17 cellular contexts compared by ENCODE assay signal in the genomic region with DNA sequence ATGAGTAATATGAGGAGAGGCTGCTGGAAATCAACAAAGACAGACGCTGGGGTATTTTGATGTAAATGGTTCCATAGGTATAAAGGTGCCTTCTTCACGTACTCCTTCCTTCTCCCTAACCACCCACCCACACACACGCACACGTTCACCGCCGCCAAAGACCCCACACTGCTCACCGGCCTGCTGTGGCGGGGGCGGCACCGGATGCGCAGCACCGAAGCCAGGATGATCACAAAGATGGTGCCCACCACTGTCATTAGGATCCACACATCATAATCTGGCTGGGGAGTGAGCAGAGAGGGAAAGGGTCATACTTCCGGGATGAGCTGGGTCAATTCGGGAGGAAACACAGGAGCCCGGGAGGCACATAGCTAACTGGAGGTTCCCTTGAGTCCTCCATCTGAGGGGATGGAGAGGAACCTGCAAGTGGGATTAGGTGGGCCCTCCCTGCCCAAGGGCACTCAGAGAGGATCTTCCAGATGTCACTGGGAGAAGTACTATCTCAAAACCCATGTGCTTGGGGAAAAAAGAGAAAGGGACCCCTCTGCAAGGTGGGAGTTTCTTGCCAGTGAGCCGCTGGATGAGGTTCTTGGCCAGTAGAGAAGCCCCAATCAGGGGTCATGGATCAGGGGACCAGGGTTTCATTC. TPM values are rescaled to one million over a fixed set of nuclear protein-coding genes. Genes with fewer than 3 reads are reported as not detected.
DNase-seq lines count a peak whose midpoint lies in the region; ATAC-seq, FAIRE-seq and TF ChIP-seq lines count a peak whose summit lies in the region.
"Had no signal": no experiment of that assay in that cellular context is flagged by ENCODE, and none has a peak within 500 bp of the region (broad histone marks: within the 10 kb centered on the region; RNA-seq: fewer than 3 reads in every experiment).

No MANE protein-coding gene starts in this region.

- ATAC-seq in HepG2 (no peak), right lobe of liver (no peak), HG02571 (IDR thresholded peaks at IDR 0.05; ENCODE audit: unreplicated experiment) (no peak), gastrocnemius medialis (no peak)
- no peak for ATAC-seq in activated T-helper 17 cell treated with anti-CD3 and anti-CD28 coated beads, Interleukin-2, amount 50 U/mL, for 72 hours (replicated peaks)

- H3K27me3 Mint-ChIP-seq in activated T-helper 17 cell treated with anti-CD3 and anti-CD28 coated beads, Interleukin-2, amount 50 U/mL, for 72 hours = no peaks in the 10 kb centered on the region
- H3K27me3 Mint-ChIP-seq: CD4-positive, alpha-beta T cell had no signal

- H4K8ac ChIP-seq in trophoblast cell (ENCODE audit: low read depth, low read length) = no peak overlapping the region

- DNase-seq in HepG2 (ENCODE audit: low spot score) = no peak
- no peak for DNase-seq in right lobe of liver
- DNase-seq in trophoblast cell = no peak
- no peak for DNase-seq in gastrocnemius medialis
- DNase-seq in stimulated activated CD4-positive, alpha-beta T cell treated with anti-CD3 and anti-CD28 coated beads, Interleukin-4, amount 100 ng/mL, for 24 hours = no peak
- DNase-seq: CD4-positive, alpha-beta T cell; DMS153; DMS79; GDM1; GOT3; H7 had no signal

- H3K14ac ChIP-seq in trophoblast cell (ENCODE audit: low read length) = no peak overlapping the region

- in situ Hi-C loops in HepG2 (cut with HindIII; ENCODE audit: extremely low pct_ligation_motif_present, low pct_unique_long_range_greater_than_20kb) = loop anchor here (5.0 kb wide), 1 partner anchor 55 kb away; the partner anchor contains the start of gene RNF43
- in situ Hi-C loops in gastrocnemius medialis (cut with MboI; ENCODE audit: low sequenced_read_pairs in 4 of 4) = no loop called here

- no peak overlapping the region for H3K9ac ChIP-seq in HepG2 (ENCODE audit: insufficient read depth, low read depth, low read length)
- no peak overlapping the region for H3K9ac ChIP-seq in trophoblast cell (ENCODE audit: low read length)

- peak overlapping the region; percentile 6 for H2BK120ac ChIP-seq in trophoblast cell (ENCODE audit: insufficient read depth, low read length, poor library complexity)

- H3K36me3 ChIP-seq in HepG2 (replicated peaks in 1 of 2; ENCODE audit: control insufficient read depth in 1 of 2, insufficient read depth in 2 of 2, low read length in 2 of 2) (peaks cover 63 to 71% of the 10 kb centered on the region in 2 experiments), right lobe of liver (peaks cover 0 to 19% (median 6%) of the 10 kb centered on the region in 4 donors), trophoblast cell (ENCODE audit: control insufficient read depth in 1 of 2, insufficient read depth in 2 of 2, low read length in 2 of 2) (peaks cover 7 to 11% of the 10 kb centered on the region in 2 experiments), gastrocnemius medialis (no peaks in the 10 kb centered on the region)

- TF ChIP-seq POLR2A in HepG2 (IDR thresholded peaks at IDR 0.05; ENCODE audit: insufficient read depth in 1 of 2, low read depth in 2 of 2, low read length in 2 of 2) (no peak), right lobe of liver (IDR thresholded peaks at IDR 0.05) (no peak), gastrocnemius medialis (IDR thresholded peaks at IDR 0.05) (no peak)

- H4K91ac ChIP-seq in trophoblast cell (ENCODE audit: low read depth, low read length) = no peak overlapping the region

- H3K79me2 ChIP-seq in HepG2 (ENCODE audit: insufficient read depth, low read length) (peaks cover 61% of the 10 kb centered on the region), trophoblast cell (ENCODE audit: control insufficient read depth, insufficient read depth, low read length, poor library complexity) (no peaks in the 10 kb centered on the region)

- no peak overlapping the region for H3K18ac ChIP-seq in trophoblast cell (ENCODE audit: low read length)

- H3K36me3 Mint-ChIP-seq in activated T-helper 17 cell treated with anti-CD3 and anti-CD28 coated beads, Interleukin-2, amount 50 U/mL, for 72 hours (ENCODE audit: low read depth) = no peaks in the 10 kb centered on the region

- H3K9me3 ChIP-seq in HepG2 (ENCODE audit: low read length) = no peaks in the 10 kb centered on the region
- no peaks in the 10 kb centered on the region for H3K9me3 ChIP-seq in right lobe of liver
- no peaks in the 10 kb centered on the region for H3K9me3 ChIP-seq in trophoblast cell (ENCODE audit: insufficient read depth, low read depth, low read length)
- no peaks in the 10 kb centered on the region for H3K9me3 ChIP-seq in gastrocnemius medialis

- no peak overlapping the region for H3K4ac ChIP-seq in trophoblast cell (ENCODE audit: low read depth, low read length)

- H3K27ac Mint-ChIP-seq in activated T-helper 17 cell treated with anti-CD3 and anti-CD28 coated beads, Interleukin-2, amount 50 U/mL, for 72 hours = peak overlapping the region; percentile 23
- H3K27ac Mint-ChIP-seq: CD4-positive, alpha-beta T cell had no signal

- H3K4me1 ChIP-seq in HepG2 (ENCODE audit: insufficient read depth, low read length) = peaks cover 85% of the 10 kb centered on the region
- peaks cover 0 to 36% (median 3%) of the 10 kb centered on the region in 4 donors for H3K4me1 ChIP-seq in right lobe of liver
- peaks cover 33 to 38% of the 10 kb centered on the region in 2 experiments for H3K4me1 ChIP-seq in trophoblast cell (ENCODE audit: control insufficient read depth in 1 of 2, insufficient read depth in 2 of 2, low read length in 2 of 2)
- H3K4me1 ChIP-seq in gastrocnemius medialis = no peaks in the 10 kb centered on the region

- no peak overlapping the region for H3K23ac ChIP-seq in trophoblast cell (ENCODE audit: low read length)

- no peak for TF ChIP-seq RAD21 in HepG2 (CRISPR knock-in tag; IDR thresholded peaks at IDR 0.05)

- intact Hi-C loops in HepG2 (cut with micrococcal nuclease; ENCODE audit: unreplicated experiment) (no loop called here), right lobe of liver (cut with DNase I) (no loop called here), gastrocnemius medialis (cut with DNase I; ENCODE audit: low total_unique reads) (no loop called here)

- H4K20me1 ChIP-seq in HepG2 (ENCODE audit: insufficient read depth, low read length) = no peaks in the 10 kb centered on the region

- POLR2A ChIA-PET in HepG2 (lab: Yijun Ruan, JAX) = interaction anchor here (0.6 to 12.9 kb wide), 6 partner anchors 9 to 1257 kb away, joined by 3 to 458 read pairs (median 150); partner anchors contain the start of genes CLTC, RNF43 and SUPT4H1

- H2BK12ac ChIP-seq in trophoblast cell (ENCODE audit: low read length) = peak overlapping the region; percentile 91

- H2AFZ ChIP-seq in HepG2 (ENCODE audit: low read length) = no peak overlapping the region
- H2AFZ ChIP-seq in trophoblast cell (ENCODE audit: insufficient read depth, low read length, poor library complexity) = no peak overlapping the region

- H2AK5ac ChIP-seq in trophoblast cell (ENCODE audit: low read length) = peak overlapping the region; percentile 70

- WGBS in HepG2 (ENCODE audit: low lambda C conversion rate) = 95% methylated on average over 16 of the region's 16 CpGs
- WGBS in right lobe of liver (ENCODE audit: insufficient coverage, low coverage, low lambda C conversion rate, missing lambda C conversion rate) = 91% methylated on average over 9 of the region's 16 CpGs
- no CpG with 5 or more reads among the region's 16 CpGs for WGBS in trophoblast cell (ENCODE audit: extremely low coverage, insufficient coverage, insufficient read length)

- no peak for FAIRE-seq in HepG2 (lab: Jason Lieb, UNC)
- FAIRE-seq: GM12892 had no signal

- TF ChIP-seq CTCF in HepG2 (CRISPR knock-in tag; IDR thresholded peaks at IDR 0.05) = no peak
- no peak for TF ChIP-seq CTCF in right lobe of liver (IDR thresholded peaks at IDR 0.05)
- no peak for TF ChIP-seq CTCF in gastrocnemius medialis (IDR thresholded peaks at IDR 0.05 in 4 of 5, conservative IDR thresholded peaks at IDR 0.05 in 1 of 5)

- CTCF ChIA-PET in HepG2 (lab: Yijun Ruan, JAX; ENCODE audit: low intra/inter-chr PET ratio, low total read pairs) = no interaction called here

- H3K4me1 Mint-ChIP-seq in activated T-helper 17 cell treated with anti-CD3 and anti-CD28 coated beads, Interleukin-2, amount 50 U/mL, for 72 hours = no peaks in the 10 kb centered on the region

- no peak overlapping the region for H3K4me3 ChIP-seq in HepG2 (replicated peaks in 1 of 3; ENCODE audit: insufficient read depth in 1 of 3, low read depth in 2 of 3, low read length in 3 of 3)
- H3K4me3 ChIP-seq in right lobe of liver = no peak overlapping the region
- no peak overlapping the region for H3K4me3 ChIP-seq in trophoblast cell (ENCODE audit: low read depth, low read length)
- H3K4me3 ChIP-seq in gastrocnemius medialis = no peak overlapping the region

- no peaks in the 10 kb centered on the region for H3K9me3 Mint-ChIP-seq in activated T-helper 17 cell treated with anti-CD3 and anti-CD28 coated beads, Interleukin-2, amount 50 U/mL, for 72 hours
- H3K9me3 Mint-ChIP-seq: CD4-positive, alpha-beta T cell had no signal

- no TSS peak for BruUV-seq in HepG2 (replicated peaks; lab: Mats Ljungman, UMichigan)

- H4K12ac ChIP-seq in trophoblast cell (ENCODE audit: low read depth, low read length) = peak overlapping the region; percentile 28

- H3K4me3 Mint-ChIP-seq in activated T-helper 17 cell treated with anti-CD3 and anti-CD28 coated beads, Interleukin-2, amount 50 U/mL, for 72 hours = no peak overlapping the region
- H3K4me3 Mint-ChIP-seq: CD4-positive, alpha-beta T cell had no signal

- H3K27ac ChIP-seq in HepG2 (ENCODE audit: extremely low read length, insufficient read depth, low read length) = peak overlapping the region; percentile 5
- no peak overlapping the region for H3K27ac ChIP-seq in right lobe of liver
- no peak overlapping the region for H3K27ac ChIP-seq in trophoblast cell (ENCODE audit: low read depth, low read length)
- H3K27ac ChIP-seq in gastrocnemius medialis = no peak overlapping the region
- H3K27ac ChIP-seq: C4-2B had no signal

- TF ChIP-seq EP300 in HepG2 (IDR thresholded peaks at IDR 0.05; ENCODE audit: low read depth in 2 of 2, low read length in 2 of 2) (no peak), HepG2 (CRISPR knock-in tag; IDR thresholded peaks at IDR 0.05; ENCODE audit: borderline replicate concordance) (no peak)

- no peaks in the 10 kb centered on the region for H3K27me3 ChIP-seq in HepG2 (ENCODE audit: control insufficient read depth in 1 of 2, insufficient read depth in 2 of 2, low read length in 2 of 2)
- no peaks in the 10 kb centered on the region for H3K27me3 ChIP-seq in right lobe of liver
- no peaks in the 10 kb centered on the region for H3K27me3 ChIP-seq in trophoblast cell (ENCODE audit: insufficient read depth, low read length)
- H3K27me3 ChIP-seq in gastrocnemius medialis = no peaks in the 10 kb centered on the region

- H3K79me1 ChIP-seq in trophoblast cell (ENCODE audit: low read length) = peaks cover 20% of the 10 kb centered on the region

- H3K4me2 ChIP-seq in HepG2 (ENCODE audit: low read depth, low read length) (no peak overlapping the region), trophoblast cell (ENCODE audit: low read length) (no peak overlapping the region)

- no peak overlapping the region for H2BK5ac ChIP-seq in trophoblast cell (ENCODE audit: low read depth, low read length, poor library complexity)

RNA-seq across cellular contexts. Expression of gene SUPT4H1, which starts 10.5 kb away (rescaled TPM):
- total RNA-seq in HepG2 (2016; rRNA removed; fragmentation: Illumina TruSeq; extraction: Trizol) = 155 and 252 TPM in 2 replicates
- 72.2 and 76.4 TPM in 2 replicates for total RNA-seq in HepG2 (2016; cell fraction: cytosol; rRNA removed; fragmentation: Illumina TruSeq; extraction: Trizol; ENCODE audit: low read depth)
- total RNA-seq in HepG2 (2016; cell fraction: insoluble cytoplasmic fraction; rRNA removed; fragmentation: Illumina TruSeq; extraction: Trizol) = 169 and 290 TPM in 2 replicates
- total RNA-seq in HepG2 (2016; cell fraction: membrane; rRNA removed; fragmentation: Illumina TruSeq; extraction: Trizol) = 130 and 134 TPM in 2 replicates
- total RNA-seq in HepG2 (2016; cell fraction: nucleus; rRNA removed; fragmentation: Illumina TruSeq; extraction: Trizol) = 74.4 and 75.7 TPM in 2 replicates
- 231 and 244 TPM in 2 replicates for polyA plus RNA-seq in HepG2 (2011; rRNA removed)
- polyA plus RNA-seq in HepG2 (2011; cell fraction: cytosol; rRNA removed) = 148 and 229 TPM in 2 replicates
- polyA plus RNA-seq in HepG2 (2011; cell fraction: nucleus; rRNA removed) = 65.5 and 71.0 TPM in 2 replicates
- 227 and 249 TPM in 2 replicates for polyA plus RNA-seq in HepG2 (2012)
- polyA plus RNA-seq in HepG2 (2016; cell fraction: cytosol; fragmentation: Illumina TruSeq; extraction: Trizol; ENCODE audit: low read depth) = 105 and 107 TPM in 2 replicates
- polyA plus RNA-seq in HepG2 (2016; cell fraction: insoluble cytoplasmic fraction; fragmentation: Illumina TruSeq; extraction: Trizol; ENCODE audit: low read depth) = 309 and 341 TPM in 2 replicates
- 144 and 156 TPM in 2 replicates for polyA plus RNA-seq in HepG2 (2016; cell fraction: membrane; fragmentation: Illumina TruSeq; extraction: Trizol; ENCODE audit: low read depth)
- 164 and 191 TPM in 2 replicates for polyA plus RNA-seq in HepG2 (2016; cell fraction: nucleus; fragmentation: Illumina TruSeq; extraction: Trizol; ENCODE audit: insufficient read depth, low read depth)
- polyA minus RNA-seq in HepG2 (2011; rRNA and poly(A)+ RNA removed; ENCODE audit: low replicate concordance) = 68.7 and 109 TPM in 2 replicates
- 45.1 and 56.8 TPM in 2 replicates for polyA minus RNA-seq in HepG2 (2011; cell fraction: cytosol; rRNA and poly(A)+ RNA removed)
- polyA minus RNA-seq in HepG2 (2011; cell fraction: nucleus; rRNA and poly(A)+ RNA removed) = 51.9 and 61.5 TPM in 2 replicates
- 10 to 100 TPM; 24.8 to 50.9 (median 37.0) TPM for total RNA-seq in right lobe of liver
- 100 to 1,000 TPM; 117 to 147 TPM for total RNA-seq in activated T-helper 17 cell treated with anti-CD3 and anti-CD28 coated beads, Interleukin-2, amount 50 U/mL, for 72 hours
- polyA plus RNA-seq in trophoblast cell (2013) = 63.5 and 64.6 TPM in 2 replicates
- 10 to 100 TPM; 39.6 to 49.0 (median 41.1) TPM for total RNA-seq in gastrocnemius medialis

RNA-seq across cellular contexts. Expression of gene TSPOAP1, which starts 33.9 kb away (rescaled TPM):
- total RNA-seq in HepG2 (2016; rRNA removed; fragmentation: Illumina TruSeq; extraction: Trizol) (not detected in 2 replicates), right lobe of liver (1 to 10 TPM in 5 of 6 experiments, under 1 TPM in 1; 0.87 to 8.3 (median 3.8) TPM), gastrocnemius medialis (1 to 10 TPM in 2 of 4 donors, under 1 TPM in 2; 0.72 to 1.6 (median 1.0) TPM)
- total RNA-seq in HepG2 (2016; cell fraction: cytosol; rRNA removed; fragmentation: Illumina TruSeq; extraction: Trizol; ENCODE audit: low read depth) = not detected in 2 replicates
- not detected in 2 replicates for total RNA-seq in HepG2 (2016; cell fraction: insoluble cytoplasmic fraction; rRNA removed; fragmentation: Illumina TruSeq; extraction: Trizol)
- total RNA-seq in HepG2 (2016; cell fraction: membrane; rRNA removed; fragmentation: Illumina TruSeq; extraction: Trizol) = not detected in 2 replicates
- total RNA-seq in HepG2 (2016; cell fraction: nucleus; rRNA removed; fragmentation: Illumina TruSeq; extraction: Trizol) = not detected in 2 replicates
- 0.25 TPM in 1 of 2 replicates, not detected in the other for polyA plus RNA-seq in HepG2 (2011; rRNA removed)
- polyA plus RNA-seq in HepG2 (2011; cell fraction: cytosol; rRNA removed) = 0.03 TPM in 1 of 2 replicates, not detected in the other
- polyA plus RNA-seq in HepG2 (2011; cell fraction: nucleus; rRNA removed) = 0.09 and 0.50 TPM in 2 replicates
- 0.03 TPM in 1 of 2 replicates, not detected in the other for polyA plus RNA-seq in HepG2 (2012)
- not detected in 2 replicates for polyA plus RNA-seq in HepG2 (2016; cell fraction: cytosol; fragmentation: Illumina TruSeq; extraction: Trizol; ENCODE audit: low read depth)
- polyA plus RNA-seq in HepG2 (2016; cell fraction: insoluble cytoplasmic fraction; fragmentation: Illumina TruSeq; extraction: Trizol; ENCODE audit: low read depth) = not detected in 2 replicates
- polyA plus RNA-seq in HepG2 (2016; cell fraction: membrane; fragmentation: Illumina TruSeq; extraction: Trizol; ENCODE audit: low read depth) = not detected in 2 replicates
- not detected in 2 replicates for polyA plus RNA-seq in HepG2 (2016; cell fraction: nucleus; fragmentation: Illumina TruSeq; extraction: Trizol; ENCODE audit: insufficient read depth, low read depth)
- polyA minus RNA-seq in HepG2 (2011; rRNA and poly(A)+ RNA removed; ENCODE audit: low replicate concordance) = 0.26 TPM in 1 of 2 replicates, not detected in the other
- polyA minus RNA-seq in HepG2 (2011; cell fraction: cytosol; rRNA and poly(A)+ RNA removed) = not detected in 2 replicates
- under 0.01 TPM in 1 of 2 replicates, not detected in the other for polyA minus RNA-seq in HepG2 (2011; cell fraction: nucleus; rRNA and poly(A)+ RNA removed)
- 100 to 1,000 TPM in 1 of 2 donors, 10 to 100 TPM in 1; 97.2 to 107 TPM for total RNA-seq in activated T-helper 17 cell treated with anti-CD3 and anti-CD28 coated beads, Interleukin-2, amount 50 U/mL, for 72 hours
- polyA plus RNA-seq in trophoblast cell (2013) = 1.1 and 1.3 TPM in 2 replicates
- total RNA-seq: A172 had no signal

RNA-seq across cellular contexts. Expression of gene RNF43, which starts 54.8 kb away (rescaled TPM):
- total RNA-seq in HepG2 (2016; rRNA removed; fragmentation: Illumina TruSeq; extraction: Trizol) (51.4 and 53.4 TPM in 2 replicates), right lobe of liver (10 to 100 TPM in 2 of 6 experiments, 1 to 10 TPM in 4; 1.7 to 11.5 (median 6.0) TPM), gastrocnemius medialis (under 1 TPM in 1 of 4 donors, not detected in 3; 0.20 TPM)
- total RNA-seq in HepG2 (2016; cell fraction: cytosol; rRNA removed; fragmentation: Illumina TruSeq; extraction: Trizol; ENCODE audit: low read depth) = 10.8 and 11.5 TPM in 2 replicates
- total RNA-seq in HepG2 (2016; cell fraction: insoluble cytoplasmic fraction; rRNA removed; fragmentation: Illumina TruSeq; extraction: Trizol) = 41.4 and 52.0 TPM in 2 replicates
- total RNA-seq in HepG2 (2016; cell fraction: membrane; rRNA removed; fragmentation: Illumina TruSeq; extraction: Trizol) = 25.5 and 28.6 TPM in 2 replicates
- 113 and 134 TPM in 2 replicates for total RNA-seq in HepG2 (2016; cell fraction: nucleus; rRNA removed; fragmentation: Illumina TruSeq; extraction: Trizol)
- polyA plus RNA-seq in HepG2 (2011; rRNA removed) = 29.3 and 31.0 TPM in 2 replicates
- polyA plus RNA-seq in HepG2 (2011; cell fraction: cytosol; rRNA removed) = 18.3 and 25.7 TPM in 2 replicates
- polyA plus RNA-seq in HepG2 (2011; cell fraction: nucleus; rRNA removed) = 81.6 and 101 TPM in 2 replicates
- polyA plus RNA-seq in HepG2 (2012) = 35.6 and 44.8 TPM in 2 replicates
- 2.5 and 3.4 TPM in 2 replicates for polyA plus RNA-seq in HepG2 (2016; cell fraction: cytosol; fragmentation: Illumina TruSeq; extraction: Trizol; ENCODE audit: low read depth)
- 29.8 and 38.5 TPM in 2 replicates for polyA plus RNA-seq in HepG2 (2016; cell fraction: insoluble cytoplasmic fraction; fragmentation: Illumina TruSeq; extraction: Trizol; ENCODE audit: low read depth)
- polyA plus RNA-seq in HepG2 (2016; cell fraction: membrane; fragmentation: Illumina TruSeq; extraction: Trizol; ENCODE audit: low read depth) = 10.3 and 11.3 TPM in 2 replicates
- 110 and 118 TPM in 2 replicates for polyA plus RNA-seq in HepG2 (2016; cell fraction: nucleus; fragmentation: Illumina TruSeq; extraction: Trizol; ENCODE audit: insufficient read depth, low read depth)
- 0.12 and 47.2 TPM in 2 replicates for polyA minus RNA-seq in HepG2 (2011; rRNA and poly(A)+ RNA removed; ENCODE audit: low replicate concordance)
- polyA minus RNA-seq in HepG2 (2011; cell fraction: cytosol; rRNA and poly(A)+ RNA removed) = 17.4 and 23.6 TPM in 2 replicates
- polyA minus RNA-seq in HepG2 (2011; cell fraction: nucleus; rRNA and poly(A)+ RNA removed) = 134 and 180 TPM in 2 replicates
- total RNA-seq in activated T-helper 17 cell treated with anti-CD3 and anti-CD28 coated beads, Interleukin-2, amount 50 U/mL, for 72 hours = under 1 TPM; 0.71 to 0.85 TPM
- polyA plus RNA-seq in trophoblast cell (2013) = 3.6 and 3.8 TPM in 2 replicates
- total RNA-seq: A172 had no signal
- polyA plus RNA-seq: BJ had no signal

Comparison
In these comparisons a context has a peak if more than half of its experiments do, and no peak if none do; other contexts are left out.
1. RNA of gene TSPOAP1, which starts 33.9 kb away (total RNA-seq): 97.2 to 107 TPM in activated T-helper 17 cell treated with anti-CD3 and anti-CD28 coated beads, Interleukin-2, amount 50 U/mL, for 72 hours; 0.87 to 8.3 TPM in right lobe of liver, 0.72 to 1.6 TPM in gastrocnemius medialis and not detected in HepG2; every median in the first group is over 10 times any median in the second.